Comparison of ENCODE assay signal across 8 cellular contexts in genomic region chr1:15680614-15681345, GRCh38. TPM values are rescaled to one million over a fixed set of nuclear protein-coding genes. Genes with fewer than 3 reads are reported as not detected.
DNase-seq lines count a peak whose midpoint lies in the region; ATAC-seq and TF ChIP-seq lines count a peak whose summit lies in the region.

No MANE protein-coding gene starts in this region.

- H3K27me3 Mint-ChIP-seq in HFFc6 (ENCODE audit: insufficient read depth) (peaks cover 6% of the 10 kb centered on the region), brain (peaks cover 7% of the 10 kb centered on the region)

- no peaks in the 10 kb centered on the region for H3K9me3 ChIP-seq in mucosa of descending colon
- no peaks in the 10 kb centered on the region for H3K9me3 ChIP-seq in heart right ventricle

- ATAC-seq in mucosa of descending colon (peak; percentile 13), GM19351 (IDR thresholded peaks at IDR 0.05; ENCODE audit: unreplicated experiment) (no peak), heart right ventricle (no peak)

- H3K27ac ChIP-seq in heart right ventricle = peak overlapping the region in 2 of 10 donors; percentile 67 to 98

- H3K27ac Mint-ChIP-seq in HFFc6 (peak overlapping the region; percentile 95), brain (peak overlapping the region in 3 of 5 experiments; percentile 17 to 84 (median 77))

- intact Hi-C loops in mucosa of descending colon (cut with DNase I, micrococcal nuclease) (no loop called here), heart right ventricle (cut with DNase I) (loop anchor here in 1 of 10 donors (10.0 kb wide), 1 partner anchor 54 kb away; the partner anchor contains the start of gene SLC25A34)

- H3K4me1 Mint-ChIP-seq in HFFc6 (ENCODE audit: low read depth) (peaks cover 51% of the 10 kb centered on the region), brain (peaks cover 17% of the 10 kb centered on the region)

- H3K27me3 ChIP-seq in heart right ventricle = no peaks in the 10 kb centered on the region

- H3K36me3 Mint-ChIP-seq in HFFc6 (ENCODE audit: low read depth) (peaks cover 4% of the 10 kb centered on the region; the same call in 1 of the 2 replicates), brain (peaks cover 2% of the 10 kb centered on the region)

- DNase-seq in AG09319 (ENCODE audit: extremely low read depth, low read depth) (peak; percentile 86), HFFc6 (peak; percentile 95), mucosa of descending colon (no peak), NCI-H524 treated with DMSO at 0.1 percent for 48 hours (lab: John Stamatoyannopoulos, UW) (no peak), KG1 (lab: John Stamatoyannopoulos, UW) (no peak), heart right ventricle (no peak)

- 89 to 93% methylated on average over 7 of the region's 7 CpGs for WGBS in heart right ventricle, 2 donors

- H3K4me1 ChIP-seq in mucosa of descending colon (ENCODE audit: low read depth) (peaks cover 14% of the 10 kb centered on the region), heart right ventricle (peaks cover 0 to 53% (median 19%) of the 10 kb centered on the region in 9 donors)

- H3K4me3 ChIP-seq in mucosa of descending colon (no peak overlapping the region), heart right ventricle (no peak overlapping the region)

- TF ChIP-seq CTCF in AG09319 (IDR thresholded peaks at IDR 0.05; ENCODE audit: low read depth, low read length) (no peak), HFFc6 (IDR thresholded peaks at IDR 0.05) (no peak), brain (conservative IDR thresholded peaks at IDR 0.05) (no peak), mucosa of descending colon (IDR thresholded peaks at IDR 0.05) (no peak), heart right ventricle (IDR thresholded peaks at IDR 0.05) (no peak)

- H3K36me3 ChIP-seq in mucosa of descending colon (ENCODE audit: low read depth) (no peaks in the 10 kb centered on the region), heart right ventricle (no peaks in the 10 kb centered on the region)

- 0 out of 2 replicates have a peak, but pooled peaks cover 4% of the 10 kb centered on the region for H3K9me3 Mint-ChIP-seq in HFFc6
- peaks cover 0 to 4% (median 0%) of the 10 kb centered on the region in 5 experiments for H3K9me3 Mint-ChIP-seq in brain

- peak overlapping the region; percentile 77 for H3K4me3 Mint-ChIP-seq in HFFc6
- peak overlapping the region in 3 of 5 experiments; percentile 51 to 77 (median 54) for H3K4me3 Mint-ChIP-seq in brain

RNA-seq across cellular contexts. Expression of gene PLEKHM2, which starts 3.3 kb away (rescaled TPM):
- 10 to 100 TPM; 61.5 to 70.5 (median 66.0) TPM for total RNA-seq in HFFc6 (2021; fragmentation: NEBNext Ultra II Directional; extraction: Animal tissue kit (Norgen Biotek cat#: 25700))
- polyA plus RNA-seq in brain (ENCODE audit: insufficient read depth, low read depth, low replicate concordance) (91.6 TPM), heart right ventricle (10 to 100 TPM; 63.7 to 72.9 TPM)
- total RNA-seq in mucosa of descending colon (10 to 100 TPM; 32.2 to 57.3 (median 36.2) TPM), heart right ventricle (100 to 1,000 TPM in 1 of 10 donors, 10 to 100 TPM in 9; 69.0 to 106 (median 81.0) TPM)

RNA-seq across cellular contexts. Expression of gene SLC25A34, which starts 55.3 kb away (rescaled TPM):
- under 1 TPM; 0.26 to 0.68 (median 0.43) TPM for total RNA-seq in HFFc6 (2021; fragmentation: NEBNext Ultra II Directional; extraction: Animal tissue kit (Norgen Biotek cat#: 25700))
- polyA plus RNA-seq in brain (ENCODE audit: insufficient read depth, low read depth, low replicate concordance) (3.9 TPM), heart right ventricle (10 to 100 TPM in 1 of 2 donors, 1 to 10 TPM in 1; 1.1 to 36.1 TPM)
- total RNA-seq in mucosa of descending colon (10 to 100 TPM in 1 of 3 donors, 1 to 10 TPM in 2; 6.4 to 15.7 (median 8.1) TPM), heart right ventricle (10 to 100 TPM in 6 of 10 donors, 1 to 10 TPM in 4; 6.0 to 44.9 (median 13.6) TPM)

Comparison
In these comparisons a context has a peak if more than half of its experiments do, and no peak if none do; other contexts are left out.
1. DNase-seq: peak in AG09319 (single experiment) and HFFc6 (single experiment); none in mucosa of descending colon (0 of 3), NCI-H524 treated with DMSO at 0.1 percent for 48 hours (single experiment), KG1 (single experiment) and heart right ventricle (0 of 2).
2. RNA of gene SLC25A34, which starts 55.3 kb away (total RNA-seq): 6.0 to 44.9 TPM in heart right ventricle and 6.4 to 15.7 TPM in mucosa of descending colon; 0.26 to 0.68 TPM in HFFc6; every median in the first group is over 4 times any median in the second.